In genomic region chr18:31037666-31038065, GRCh38 we compare ENCODE assay signal across 5 cellular contexts. TPM values are rescaled to one million over a fixed set of nuclear protein-coding genes. Genes with fewer than 3 reads are reported as not detected.
"Had no signal": no experiment of that assay in that cellular context is flagged by ENCODE, and none has a peak within 500 bp of the region (broad histone marks: within the 10 kb centered on the region; RNA-seq: fewer than 3 reads in every experiment).

No MANE protein-coding gene starts in this region.

RNA-seq across cellular contexts. Expression of gene DSC3, which starts 4.9 kb away (rescaled TPM):
- total RNA-seq: activated CD4-positive, alpha-beta memory T cell treated with anti-CD3 and anti-CD28 coated beads, Interleukin-2, amount 10 ng/mL, durations not matched to agents 7 days and 5 days; activated CD8-positive, alpha-beta memory T cell treated with anti-CD3 and anti-CD28 coated beads, Interleukin-2, amount 10 ng/mL, durations not matched to agents 7 days and 5 days; LHCN-M2; OCI-LY7; PC-9 had no signal
